ENCODE assay signal across 8 cellular contexts in the genomic region with DNA sequence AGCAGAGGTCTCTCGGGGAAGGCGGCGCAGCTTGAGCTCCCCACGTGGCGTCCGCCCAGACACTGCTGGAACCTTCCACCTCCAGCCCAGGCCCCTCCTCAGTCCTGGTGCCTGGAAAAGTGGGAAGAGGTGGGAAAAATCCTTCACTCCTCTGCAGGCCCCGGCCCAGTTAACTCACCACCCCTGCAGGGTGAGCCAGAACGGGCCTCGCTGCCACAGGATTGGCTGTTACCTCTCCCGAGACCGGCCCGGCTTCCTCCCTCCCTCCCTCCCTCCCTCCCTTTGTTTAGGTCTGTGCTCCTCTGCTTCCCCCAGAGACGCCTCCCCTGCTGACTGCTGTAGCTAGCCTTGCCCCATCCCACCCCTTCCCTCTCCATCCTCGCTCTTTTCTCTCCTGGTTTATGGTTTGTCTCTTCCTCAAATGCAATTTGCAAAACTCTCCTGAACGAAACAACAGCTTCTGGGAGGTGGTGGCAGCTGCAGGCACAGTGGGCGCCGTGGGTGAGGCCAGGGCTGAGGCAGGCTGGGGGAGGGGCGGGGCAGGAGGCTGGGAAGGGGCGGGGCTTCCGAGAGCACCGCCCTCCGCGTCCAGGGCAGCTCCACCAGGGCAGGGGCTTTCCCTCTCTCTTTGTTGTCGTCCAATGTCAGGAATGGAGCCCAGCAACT. TPM values are rescaled to one million over a fixed set of nuclear protein-coding genes. Genes with fewer than 3 reads are reported as not detected.
A peak's percentile ranks its signal among the peaks of the same experiment; 100 is the strongest.
DNase-seq lines count a peak whose midpoint lies in the region; ATAC-seq and TF ChIP-seq lines count a peak whose summit lies in the region.

No MANE protein-coding gene starts in this region.

- H3K4me3 ChIP-seq in colonic mucosa = no peak overlapping the region
- H3K4me3 ChIP-seq in aorta (ENCODE audit: low read length in 2 of 2) = no peak overlapping the region

- 37 to 56% methylated on average over 24 of the region's 24 CpGs for WGBS in aorta, 2 donors

- DNase-seq in activated naive CD4-positive, alpha-beta T cell treated with anti-CD3 and anti-CD28 coated beads, Interleukin-2, amount 50 U/mL, for 16 hours = peak; percentile 29
- DNase-seq in activated naive CD4-positive, alpha-beta T cell treated with Interleukin-2 at 50 U/mL for 16 hours = no peak
- DNase-seq in NCI-H774 (lab: John Stamatoyannopoulos, UW) = peak; percentile 81
- peak; percentile 72 for DNase-seq in colonic mucosa
- peak; percentile 87 for DNase-seq in mesenteric fat pad (ENCODE audit: low spot score)
- DNase-seq in aorta = no peak
- no peak for DNase-seq in DMS114 treated with DMSO at 0.1 percent for 48 hours (lab: John Stamatoyannopoulos, UW; ENCODE audit: unreplicated experiment)

- H3K27ac ChIP-seq in colonic mucosa = peak overlapping the region; percentile 78
- no peak overlapping the region for H3K27ac ChIP-seq in aorta (ENCODE audit: low read depth in 1 of 2, low read length in 2 of 2)

- H3K4me1 ChIP-seq in colonic mucosa = peaks cover 8% of the 10 kb centered on the region
- no peaks in the 10 kb centered on the region for H3K4me1 ChIP-seq in aorta (ENCODE audit: control insufficient read depth in 1 of 2, insufficient read depth in 2 of 2, low read length in 2 of 2)

- H3K9me3 ChIP-seq in colonic mucosa = no peaks in the 10 kb centered on the region
- H3K9me3 ChIP-seq in aorta (ENCODE audit: control insufficient read depth, low read length) = no peaks in the 10 kb centered on the region

- H3K27me3 ChIP-seq in colonic mucosa (no peaks in the 10 kb centered on the region), aorta (ENCODE audit: control insufficient read depth in 1 of 2, insufficient read depth in 2 of 2, low read length in 1 of 2) (no peaks in the 10 kb centered on the region)

- ATAC-seq in aorta (ENCODE audit: low FRiP score) = peak; percentile 53
- no peak for ATAC-seq in GM21737 (IDR thresholded peaks at IDR 0.05; ENCODE audit: unreplicated experiment)

- intact Hi-C loops in colonic mucosa (cut with DNase I) = no loop called here
- intact Hi-C loops in aorta (cut with DNase I) = no loop called here

- H3K9ac ChIP-seq in colonic mucosa (ENCODE audit: low read depth in 2 of 2, low read length in 2 of 2) = peak overlapping the region; percentile 32 to 73

- TF ChIP-seq CTCF in colonic mucosa (IDR thresholded peaks at IDR 0.05) = no peak

- H3K36me3 ChIP-seq in colonic mucosa = no peaks in the 10 kb centered on the region
- H3K36me3 ChIP-seq in aorta (ENCODE audit: control insufficient read depth in 1 of 2, insufficient read depth in 2 of 2, low read length in 1 of 2) = no peaks in the 10 kb centered on the region

RNA-seq across cellular contexts. Expression of a gene that starts 6.5 kb away (rescaled TPM):
- 10 to 100 TPM; 14.3 to 36.3 TPM for total RNA-seq in colonic mucosa
- not detected for total RNA-seq in mesenteric fat pad
- not detected for total RNA-seq in aorta
- polyA plus RNA-seq in aorta = 1 to 10 TPM in 1 of 2 donors, under 1 TPM in 1; 0.46 to 6.0 TPM

RNA-seq across cellular contexts. Expression of a gene that starts 39.8 kb away (rescaled TPM):
- total RNA-seq in colonic mucosa (1 to 10 TPM; 4.1 to 5.3 TPM), mesenteric fat pad (3.7 TPM), aorta (10 to 100 TPM; 46.1 to 49.1 TPM)
- 100 to 1,000 TPM in 1 of 2 donors, 10 to 100 TPM in 1; 23.2 to 120 TPM for polyA plus RNA-seq in aorta

Comparison
In these comparisons a context has a peak if more than half of its experiments do, and no peak if none do; other contexts are left out.
1. DNase-seq: peak in activated naive CD4-positive, alpha-beta T cell treated with anti-CD3 and anti-CD28 coated beads, Interleukin-2, amount 50 U/mL, for 16 hours (single experiment), NCI-H774 (single experiment), colonic mucosa (single experiment) and mesenteric fat pad (single experiment); none in activated naive CD4-positive, alpha-beta T cell treated with Interleukin-2 at 50 U/mL for 16 hours (single experiment), aorta (0 of 2) and DMS114 treated with DMSO at 0.1 percent for 48 hours (single experiment).
2. RNA of a gene that starts 6.5 kb away (total RNA-seq): 14.3 to 36.3 TPM in colonic mucosa; not detected in aorta and not detected in mesenteric fat pad (single experiment); every median in the first group is over 4 times any median in the second.
3. RNA of a gene that starts 39.8 kb away (total RNA-seq): 46.1 to 49.1 TPM in aorta; 4.1 to 5.3 TPM in colonic mucosa and 3.7 TPM in mesenteric fat pad (single experiment); every median in the first group is over 4 times any median in the second.